In genomic region chr16:29995330-29995910, GRCh38 we compare ENCODE assay signal across 8 cellular contexts. TPM values are rescaled to one million over a fixed set of nuclear protein-coding genes. Genes with fewer than 3 reads are reported as not detected.
DNase-seq lines count a peak whose midpoint lies in the region; ATAC-seq and TF ChIP-seq lines count a peak whose summit lies in the region.

A gene with protein sequence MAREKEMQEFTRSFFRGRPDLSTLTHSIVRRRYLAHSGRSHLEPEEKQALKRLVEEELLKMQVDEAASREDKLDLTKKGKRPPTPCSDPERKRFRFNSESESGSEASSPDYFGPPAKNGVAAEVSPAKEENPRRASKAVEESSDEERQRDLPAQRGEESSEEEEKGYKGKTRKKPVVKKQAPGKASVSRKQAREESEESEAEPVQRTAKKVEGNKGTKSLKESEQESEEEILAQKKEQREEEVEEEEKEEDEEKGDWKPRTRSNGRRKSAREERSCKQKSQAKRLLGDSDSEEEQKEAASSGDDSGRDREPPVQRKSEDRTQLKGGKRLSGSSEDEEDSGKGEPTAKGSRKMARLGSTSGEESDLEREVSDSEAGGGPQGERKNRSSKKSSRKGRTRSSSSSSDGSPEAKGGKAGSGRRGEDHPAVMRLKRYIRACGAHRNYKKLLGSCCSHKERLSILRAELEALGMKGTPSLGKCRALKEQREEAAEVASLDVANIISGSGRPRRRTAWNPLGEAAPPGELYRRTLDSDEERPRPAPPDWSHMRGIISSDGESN (minus strand): TSS chr16:29995617. CDS start chr16:29995605, 12 bp downstream.

- no peaks in the 10 kb centered on the region for H3K9me3 ChIP-seq in upper lobe of right lung

- H3K4me1 Mint-ChIP-seq in progenitor cell of endocrine pancreas (ENCODE audit: low read depth) = peaks cover 16% of the 10 kb centered on the region

- peak; percentile 49 for ATAC-seq in HG02763 (IDR thresholded peaks at IDR 0.05; ENCODE audit: unreplicated experiment)
- peak; percentile 81 to 87 for ATAC-seq in left cardiac atrium
- ATAC-seq in upper lobe of right lung = peak; percentile 70

- intact Hi-C loops in T-helper 1 cell treated with Interleukin-12 subunit alpha and Interleukin-12 subunit beta and Interleukin-4 antibody, amounts not matched to agents 30 ng/mL and 1 ng/mL, for 36 hours (cut with micrococcal nuclease) = loop anchor here (1.0 to 10.0 kb wide), 4 partner anchors 401 to 1173 kb away; partner anchors contain the start of genes ATXN2L, CFAP119 and RNF40
- intact Hi-C loops in left cardiac atrium (cut with DNase I) (loop anchor here in 1 of 2 donors (10.0 kb wide), 1 partner anchor 71 kb away; the partner anchor contains the start of gene KCTD13), upper lobe of right lung (cut with DNase I) (loop anchor here (10.0 kb wide), 1 partner anchor 71 kb away; the partner anchor contains the start of gene KCTD13)

- 0 to 1% (median 0%) methylated on average over 53 of the region's 53 CpGs for WGBS in adipose tissue, 3 donors

- peak within 1 kb of the TSS; percentile 98 for H3K4me3 Mint-ChIP-seq in progenitor cell of endocrine pancreas (ENCODE audit: low read depth)

- H3K4me1 ChIP-seq in upper lobe of right lung = peaks cover 23% of the 10 kb centered on the region

- peak within 1 kb of the TSS; percentile 98 for H3K27ac Mint-ChIP-seq in progenitor cell of endocrine pancreas

- H3K27me3 Mint-ChIP-seq in progenitor cell of endocrine pancreas = no peaks in the 10 kb centered on the region

- peak within 1 kb of the TSS; percentile 98 for H3K4me3 ChIP-seq in upper lobe of right lung

- in situ Hi-C loops in GM13976 (cut with MboI; ENCODE audit: low sequenced_read_pairs, unreplicated experiment) = no loop called here

- DNase-seq in GM13976 (ENCODE audit: low spot score) = peak; percentile 93
- peak; percentile 45 for DNase-seq in NCI-H1436 treated with DMSO at 0.1 percent for 48 hours (lab: John Stamatoyannopoulos, UW)
- peak; percentile 92 for DNase-seq in left cardiac atrium
- peak; percentile 68 for DNase-seq in progenitor cell of endocrine pancreas (ENCODE audit: low spot score, unreplicated experiment)
- peak; percentile 95 for DNase-seq in upper lobe of right lung

- H3K27me3 ChIP-seq in upper lobe of right lung = no peaks in the 10 kb centered on the region

- no peaks in the 10 kb centered on the region for H3K9me3 Mint-ChIP-seq in progenitor cell of endocrine pancreas (ENCODE audit: low read depth)

- peaks cover 40% of the 10 kb centered on the region for H3K36me3 ChIP-seq in upper lobe of right lung

- peak within 1 kb of the TSS; percentile 70 for H3K27ac ChIP-seq in adipose tissue (ENCODE audit: low read depth, low read length)
- peak within 1 kb of the TSS; percentile 97 for H3K27ac ChIP-seq in upper lobe of right lung

- H3K36me3 Mint-ChIP-seq in progenitor cell of endocrine pancreas (ENCODE audit: insufficient read depth) = peaks cover 2% of the 10 kb centered on the region

- TF ChIP-seq CTCF in GM13976 (IDR thresholded peaks at IDR 0.05; ENCODE audit: borderline replicate concordance, control extremely low read depth, extremely low read depth, insufficient read depth, missing control alignments) = no peak
- no peak for TF ChIP-seq CTCF in progenitor cell of endocrine pancreas (IDR thresholded peaks at IDR 0.05; ENCODE audit: unreplicated experiment)
- no peak for TF ChIP-seq CTCF in upper lobe of right lung (IDR thresholded peaks at IDR 0.05)

RNA-seq across cellular contexts. Expression of the gene that starts here (rescaled TPM):
- 35.8 and 36.9 TPM in 2 replicates for total RNA-seq in T-helper 1 cell treated with Interleukin-12 subunit alpha and Interleukin-12 subunit beta and Interleukin-4 antibody, amounts not matched to agents 30 ng/mL and 1 ng/mL, for 36 hours
- 10 to 100 TPM; 10.1 to 14.8 (median 14.2) TPM for polyA plus RNA-seq in adipose tissue
- total RNA-seq in left cardiac atrium (10 to 100 TPM; 13.0 to 18.4 TPM), progenitor cell of endocrine pancreas (11.4 and 12.0 TPM in 2 replicates), upper lobe of right lung (20.3 TPM)

Comparison
In these comparisons a context has a peak if more than half of its experiments do, and no peak if none do; other contexts are left out.
1. Peak in every context shown above with its lines: DNase-seq, ATAC-seq, H3K4me3 ChIP-seq and H3K27ac ChIP-seq.
2. DNase-seq: peak in every context shown above with its lines; median percentile 95 in upper lobe of right lung; 93 in GM13976; 92 in left cardiac atrium; 68 in progenitor cell of endocrine pancreas; 45 in NCI-H1436 treated with DMSO at 0.1 percent for 48 hours.